In genomic region chr2:207770602-207771404, GRCh38 we compare ENCODE assay signal across 8 cellular contexts. TPM values are rescaled to one million over a fixed set of nuclear protein-coding genes. Genes with fewer than 3 reads are reported as not detected.
DNase-seq lines count a peak whose midpoint lies in the region; ATAC-seq, FAIRE-seq and TF ChIP-seq lines count a peak whose summit lies in the region.

No MANE protein-coding gene starts in this region.

- H3K4me3 Mint-ChIP-seq in CD14-positive monocyte (peak overlapping the region; percentile 88 to 96), natural killer cell (peak overlapping the region; percentile 92)

- DNase-seq in CD14-positive monocyte (ENCODE audit: low spot score) (no peak), NB4 (ENCODE audit: low read depth) (peak; percentile 86), dorsolateral prefrontal cortex (peak in 1 of 10 donors; percentile 35), natural killer cell (no peak), SK-N-DZ (ENCODE audit: low spot score) (no peak), GM12892 (ENCODE audit: insufficient read length) (no peak), epidermal melanocyte (ENCODE audit: insufficient read length, low spot score) (no peak)

- ATAC-seq in natural killer cell (no peak), GM18517 (IDR thresholded peaks at IDR 0.05; ENCODE audit: unreplicated experiment) (no peak)

- H3K27ac ChIP-seq in dorsolateral prefrontal cortex: peak overlapping the region in 40 of 59 donors; percentile 3 to 93 (median 81)

- TF ChIP-seq CTCF in CD14-positive monocyte (IDR thresholded peaks at IDR 0.05): no peak
- TF ChIP-seq CTCF in NB4 (IDR thresholded peaks at IDR 0.05; ENCODE audit: low read depth, low read length): no peak
- no peak for TF ChIP-seq CTCF in dorsolateral prefrontal cortex (IDR thresholded peaks at IDR 0.05 in 54 of 56, conservative IDR thresholded peaks at IDR 0.05 in 2 of 56; ENCODE audit: low read depth in 1 of 56, partially characterized antibody in 56 of 56)
- no peak for TF ChIP-seq CTCF in natural killer cell (IDR thresholded peaks at IDR 0.05)

- no peak for FAIRE-seq in GM12892 (lab: Jason Lieb, UNC)

- H3K27me3 ChIP-seq in dorsolateral prefrontal cortex: no peaks in the 10 kb centered on the region

- H3K4me1 Mint-ChIP-seq in CD14-positive monocyte: peaks cover 45% of the 10 kb centered on the region
- H3K4me1 Mint-ChIP-seq in natural killer cell: peaks cover 32 to 37% of the 10 kb centered on the region in 2 donors

- TF ChIP-seq POLR2A in NB4 (IDR thresholded peaks at IDR 0.05; ENCODE audit: extremely low read depth, insufficient read length) (no peak), GM12892 (IDR thresholded peaks at IDR 0.05; ENCODE audit: low read depth, low read length) (no peak)

- intact Hi-C loops in CD14-positive monocyte (cut with micrococcal nuclease) (no loop called here), dorsolateral prefrontal cortex (cut with DNase I) (loop anchor here in 1 of 2 donors (2.0 to 10.0 kb wide), 2 partner anchors 42 to 124 kb away; no protein-coding TSS in a partner anchor), natural killer cell (cut with micrococcal nuclease) (no loop called here)

- peak overlapping the region in 5 of 7 donors; percentile 74 to 91 (median 84) for H3K27ac Mint-ChIP-seq in CD14-positive monocyte
- peak overlapping the region; percentile 45 to 68 for H3K27ac Mint-ChIP-seq in natural killer cell

- peaks cover 0 to 3% (median 1%) of the 10 kb centered on the region in 7 donors for H3K9me3 Mint-ChIP-seq in CD14-positive monocyte
- H3K9me3 Mint-ChIP-seq in natural killer cell: no peaks in the 10 kb centered on the region

- H3K27me3 Mint-ChIP-seq in CD14-positive monocyte (ENCODE audit: low read depth in 3 of 3) (peaks cover 7 to 27% (median 26%) of the 10 kb centered on the region in 3 donors), natural killer cell (ENCODE audit: low read depth in 2 of 2) (peaks cover 8 to 16% of the 10 kb centered on the region in 2 donors)

- H3K4me3 ChIP-seq in NB4 (ENCODE audit: low read depth, low read length) (peak overlapping the region; percentile 72), dorsolateral prefrontal cortex (peak overlapping the region; percentile 57 to 89 (median 78))

- peaks cover 3 to 8% of the 10 kb centered on the region in 2 donors for H3K36me3 Mint-ChIP-seq in CD14-positive monocyte
- H3K36me3 Mint-ChIP-seq in natural killer cell: no peaks in the 10 kb centered on the region

RNA-seq across cellular contexts. Expression of gene FZD5, which starts 1.1 kb away (rescaled TPM):
- polyA plus RNA-seq in CD14-positive monocyte: under 1 TPM; 0.32 to 0.48 TPM
- 10 to 100 TPM in 10 of 120 experiments, 1 to 10 TPM in 110; 2.1 to 17.5 (median 5.0) TPM for total RNA-seq in dorsolateral prefrontal cortex
- 1 to 10 TPM in 1 of 3 donors, under 1 TPM in 2; 0.38 to 1.0 (median 0.42) TPM for total RNA-seq in natural killer cell
- polyA plus RNA-seq in SK-N-DZ (2014; cell fraction: cytosol; rRNA removed): 4.3 and 5.4 TPM in 2 replicates
- 2.9 TPM in 2 replicates for polyA plus RNA-seq in SK-N-DZ (2014; cell fraction: nucleus; rRNA removed)
- polyA plus RNA-seq in GM12892 (2012; ENCODE audit: missing spikeins): 0.19 TPM

RNA-seq across cellular contexts. Expression of gene CCNYL1, which starts 59.4 kb away (rescaled TPM):
- polyA plus RNA-seq in CD14-positive monocyte: 1 to 10 TPM; 4.1 to 4.6 TPM
- total RNA-seq in dorsolateral prefrontal cortex (10 to 100 TPM in 119 of 120 experiments, 1 to 10 TPM in 1; 9.6 to 27.4 (median 16.3) TPM), natural killer cell (10 to 100 TPM in 2 of 3 donors, 1 to 10 TPM in 1; 7.9 to 11.7 (median 10.2) TPM)
- 2.7 and 2.8 TPM in 2 replicates for polyA plus RNA-seq in SK-N-DZ (2014; cell fraction: cytosol; rRNA removed)
- 3.8 and 4.9 TPM in 2 replicates for polyA plus RNA-seq in SK-N-DZ (2014; cell fraction: nucleus; rRNA removed)
- 3.9 TPM for polyA plus RNA-seq in GM12892 (2012; ENCODE audit: missing spikeins)
